39 cellular contexts compared by ENCODE assay signal in genomic region chr1:22957066-22957465, GRCh38. TPM values are rescaled to one million over a fixed set of nuclear protein-coding genes. Genes with fewer than 3 reads are reported as not detected.
"Had no signal": no experiment of that assay in that cellular context is flagged by ENCODE, and none has a peak within 500 bp of the region (broad histone marks: within the 10 kb centered on the region; RNA-seq: fewer than 3 reads in every experiment).

No MANE protein-coding gene starts in this region.

- H3K36me3 ChIP-seq: MG63 had no signal

- H3K9me3 ChIP-seq: MG63 had no signal

- H3K27me3 ChIP-seq: MG63 had no signal

- H3K4me3 ChIP-seq: MG63 had no signal

- DNase-seq: Kasumi-1, MG63, MM.1S, MV-4-11, NCI-H1048, NCI-H1092, NCI-H1092 treated with DMSO at 0.1 percent for 48 hours, NCI-H1105, NCI-H1105 treated with DMSO at 0.1 percent for 48 hours, NCI-H1417, NCI-H1417 treated with DMSO at 0.1 percent for 48 hours, NCI-H1436, NCI-H1436 treated with DMSO at 0.1 percent for 48 hours, NCI-H146, NCI-H1694, NCI-H1694 treated with DMSO at 0.1 percent for 48 hours, NCI-H187, NCI-H187 treated with DMSO at 0.1 percent for 48 hours, NCI-H1930, NCI-H2029, NCI-H2029 treated with DMSO at 0.1 percent for 48 hours, NCI-H2081, NCI-H2081 treated with DMSO at 0.1 percent for 48 hours, NCI-H2107, NCI-H2171, NCI-H2171 treated with DMSO at 0.1 percent for 48 hours, NCI-H2227 treated with DMSO at 0.1 percent for 48 hours, NCI-H226, NCI-H345, NCI-H446, NCI-H446 treated with DMSO at 0.1 percent for 48 hours, NCI-H510A, NCI-H510A treated with DMSO at 0.1 percent for 48 hours, NCI-H524, NCI-H524 treated with DMSO at 0.1 percent for 48 hours had no signal

RNA-seq across cellular contexts. Expression of gene LACTBL1, which starts 15.6 kb away (rescaled TPM):
- total RNA-seq: LHCN-M2, M059J, MCF 10A, NCI-H460 had no signal

RNA-seq across cellular contexts. Expression of gene TEX46, which starts 58.6 kb away (rescaled TPM):
- total RNA-seq: LHCN-M2, M059J, MCF 10A, NCI-H460 had no signal
